ENCODE assay signal across 1 cellular context in the genomic region with DNA sequence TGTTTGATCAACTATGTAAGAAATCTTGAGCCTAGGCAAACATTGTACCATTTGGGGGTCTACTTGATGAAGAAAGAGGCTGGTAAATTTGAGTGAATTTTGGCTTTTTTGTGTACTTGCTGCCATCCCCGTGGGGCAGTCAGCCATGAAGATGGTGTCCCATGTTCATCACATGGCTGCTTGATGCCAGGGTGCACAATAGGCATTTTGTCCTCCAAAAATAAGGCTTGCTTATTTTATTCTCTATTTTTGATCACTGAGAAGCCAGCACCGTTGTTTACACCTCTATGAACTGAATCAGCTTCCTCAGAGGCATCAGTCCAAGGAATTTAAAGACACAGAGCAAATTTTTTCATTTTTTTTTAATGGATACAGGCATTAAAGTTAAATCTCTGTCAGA.
TF ChIP-seq lines count a peak whose summit lies in the region.

No MANE protein-coding gene starts in this region.

TF ChIP-seq in H1, 55 proteins besides CTCF, POLR2A, EP300 and RAD21 (continued from another document):
- no peak for TF ChIP-seq SAP30 (IDR thresholded peaks at IDR 0.05; ENCODE audit: insufficient read depth, insufficient replicate concordance, low read length)
- TF ChIP-seq JUN (IDR thresholded peaks at IDR 0.05; ENCODE audit: low read depth, low read length), result no peak
- no peak for TF ChIP-seq SP4 (IDR thresholded peaks at IDR 0.05; ENCODE audit: low read length)
- no peak for TF ChIP-seq SP1 (IDR thresholded peaks at IDR 0.05; ENCODE audit: low read depth, low read length)
- no peak for TF ChIP-seq CTBP2 (IDR thresholded peaks at IDR 0.05; ENCODE audit: borderline replicate concordance, insufficient read depth, insufficient read length, low read length)
- TF ChIP-seq, protein P1, sequence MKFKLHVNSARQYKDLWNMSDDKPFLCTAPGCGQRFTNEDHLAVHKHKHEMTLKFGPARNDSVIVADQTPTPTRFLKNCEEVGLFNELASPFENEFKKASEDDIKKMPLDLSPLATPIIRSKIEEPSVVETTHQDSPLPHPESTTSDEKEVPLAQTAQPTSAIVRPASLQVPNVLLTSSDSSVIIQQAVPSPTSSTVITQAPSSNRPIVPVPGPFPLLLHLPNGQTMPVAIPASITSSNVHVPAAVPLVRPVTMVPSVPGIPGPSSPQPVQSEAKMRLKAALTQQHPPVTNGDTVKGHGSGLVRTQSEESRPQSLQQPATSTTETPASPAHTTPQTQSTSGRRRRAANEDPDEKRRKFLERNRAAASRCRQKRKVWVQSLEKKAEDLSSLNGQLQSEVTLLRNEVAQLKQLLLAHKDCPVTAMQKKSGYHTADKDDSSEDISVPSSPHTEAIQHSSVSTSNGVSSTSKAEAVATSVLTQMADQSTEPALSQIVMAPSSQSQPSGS (IDR thresholded peaks at IDR 0.05; ENCODE audit: low read length), result no peak
